8 cellular contexts compared by ENCODE assay signal in genomic region chr11:119357069-119357468, GRCh38. TPM values are rescaled to one million over a fixed set of nuclear protein-coding genes. Genes with fewer than 3 reads are reported as not detected.
A peak's percentile ranks its signal among the peaks of the same experiment; 100 is the strongest.
DNase-seq lines count a peak whose midpoint lies in the region; ATAC-seq and TF ChIP-seq lines count a peak whose summit lies in the region.

No MANE protein-coding gene starts in this region.

- peaks cover 4% of the 10 kb centered on the region for H3K4me1 Mint-ChIP-seq in activated naive CD4-positive, alpha-beta T cell treated with anti-CD3 and anti-CD28 coated beads, Interleukin-2, amount 50 U/mL, for 24 hours

- H3K27me3 Mint-ChIP-seq in activated naive CD4-positive, alpha-beta T cell treated with anti-CD3 and anti-CD28 coated beads, Interleukin-2, amount 50 U/mL, for 24 hours: peaks cover 1% of the 10 kb centered on the region

- H3K4me3 Mint-ChIP-seq in activated naive CD4-positive, alpha-beta T cell treated with anti-CD3 and anti-CD28 coated beads, Interleukin-2, amount 50 U/mL, for 24 hours: peak overlapping the region; percentile 59

- no peak for TF ChIP-seq CTCF in mammary epithelial cell (conservative IDR thresholded peaks at IDR 0.05 in 1 of 2, IDR thresholded peaks at IDR 0.05 in 1 of 2; ENCODE audit: extremely low read depth in 1 of 2, insufficient read depth in 1 of 2, low read depth in 1 of 2, low read length in 2 of 2)
- no peak for TF ChIP-seq CTCF in upper lobe of right lung (IDR thresholded peaks at IDR 0.05)

- H3K9ac ChIP-seq in mammary epithelial cell (ENCODE audit: insufficient read depth, low read length): no peak overlapping the region
- no peak overlapping the region for H3K9ac ChIP-seq in mesendoderm (ENCODE audit: low read length)

- intact Hi-C loops in mammary epithelial cell (cut with micrococcal nuclease) (loop anchor here (2.0 kb wide), 1 partner anchor 18 kb away; no protein-coding TSS in a partner anchor), upper lobe of right lung (cut with DNase I) (no loop called here)

- peak overlapping the region in 1 of 3 experiments; percentile 20 for H3K4me3 ChIP-seq in mammary epithelial cell (replicated peaks in 1 of 3; ENCODE audit: insufficient read depth in 1 of 3, low read depth in 2 of 3, low read length in 3 of 3)
- no peak overlapping the region for H3K4me3 ChIP-seq in mesendoderm (ENCODE audit: low read length)
- peak overlapping the region; percentile 61 for H3K4me3 ChIP-seq in upper lobe of right lung

- dilution Hi-C loops in mammary epithelial cell (cut with HindIII; ENCODE audit: low sequenced_read_pairs): no loop called here

- ATAC-seq in upper lobe of right lung: no peak

- H3K18ac ChIP-seq in mesendoderm (ENCODE audit: low read length): peak overlapping the region; percentile 2

- H2BK5ac ChIP-seq in mesendoderm (ENCODE audit: low read length): no peak overlapping the region

- H3K27ac Mint-ChIP-seq in activated naive CD4-positive, alpha-beta T cell treated with anti-CD3 and anti-CD28 coated beads, Interleukin-2, amount 50 U/mL, for 24 hours: no peak overlapping the region

- H3K56ac ChIP-seq in mesendoderm (ENCODE audit: low read length): no peak overlapping the region

- no peak overlapping the region for H3K23ac ChIP-seq in mesendoderm (ENCODE audit: low read length)

- H4K8ac ChIP-seq in mesendoderm (ENCODE audit: low read depth, low read length): no peak overlapping the region

- no peak for DNase-seq in activated naive CD4-positive, alpha-beta T cell treated with Interleukin-2 at 50 U/mL for 16 hours
- DNase-seq in mammary epithelial cell (no peak), mesendoderm (no peak), upper lobe of right lung (no peak), OCI-M2 (lab: John Stamatoyannopoulos, UW; ENCODE audit: unreplicated experiment) (no peak), cerebellar nuclear complex (lab: John Stamatoyannopoulos, UW) (no peak), NCI-H345 (lab: John Stamatoyannopoulos, UW) (no peak)

- H3K79me2 ChIP-seq in mammary epithelial cell (ENCODE audit: insufficient read depth, low read length) (no peaks in the 10 kb centered on the region), mesendoderm (ENCODE audit: control insufficient read depth, insufficient read depth, low read length) (no peaks in the 10 kb centered on the region)

- no peaks in the 10 kb centered on the region for H3K27me3 ChIP-seq in mammary epithelial cell (ENCODE audit: insufficient read depth, low read length)
- no peaks in the 10 kb centered on the region for H3K27me3 ChIP-seq in mesendoderm (ENCODE audit: insufficient read depth, low read length, poor library complexity)
- H3K27me3 ChIP-seq in upper lobe of right lung: peaks cover 1% of the 10 kb centered on the region

- H3K36me3 ChIP-seq in mammary epithelial cell (ENCODE audit: insufficient read depth, low read length) (no peaks in the 10 kb centered on the region), mesendoderm (ENCODE audit: control insufficient read depth, insufficient read depth, low read length) (no peaks in the 10 kb centered on the region), upper lobe of right lung (no peaks in the 10 kb centered on the region)

- no peaks in the 10 kb centered on the region for H3K36me3 Mint-ChIP-seq in activated naive CD4-positive, alpha-beta T cell treated with anti-CD3 and anti-CD28 coated beads, Interleukin-2, amount 50 U/mL, for 24 hours

- BruUV-seq in mammary epithelial cell (replicated peaks; lab: Mats Ljungman, UMichigan): no TSS peak

- in situ Hi-C loops in mammary epithelial cell (cut with MboI; ENCODE audit: low sequenced_read_pairs in 2 of 2): loop anchor here in 1 of 2 donors (10.0 kb wide), 1 partner anchor 118 kb away; no protein-coding TSS in a partner anchor

- no peak overlapping the region for H2BK120ac ChIP-seq in mesendoderm (ENCODE audit: low read depth, low read length)

- H3K4ac ChIP-seq in mesendoderm (ENCODE audit: low read depth, low read length): no peak overlapping the region

- H3K4me2 ChIP-seq in mammary epithelial cell (ENCODE audit: insufficient read depth, low read depth, low read length): no peak overlapping the region
- no peak overlapping the region for H3K4me2 ChIP-seq in mesendoderm (ENCODE audit: low read length)

- no CpG with 5 or more reads among the region's 13 CpGs for WGBS in mammary epithelial cell (ENCODE audit: low coverage, missing lambda C conversion rate)
- no CpG with 5 or more reads among the region's 13 CpGs for WGBS in mesendoderm (ENCODE audit: extremely low coverage, insufficient coverage, low lambda C conversion rate)

- no peak overlapping the region for H2AK5ac ChIP-seq in mesendoderm (ENCODE audit: low read length)

- no peak overlapping the region for H2BK15ac ChIP-seq in mesendoderm (replicated peaks; ENCODE audit: low read depth)

- no peaks in the 10 kb centered on the region for H3K9me3 Mint-ChIP-seq in activated naive CD4-positive, alpha-beta T cell treated with anti-CD3 and anti-CD28 coated beads, Interleukin-2, amount 50 U/mL, for 24 hours

- no peaks in the 10 kb centered on the region for H3K79me1 ChIP-seq in mesendoderm (ENCODE audit: low read length)

- H3K4me1 ChIP-seq in mammary epithelial cell (ENCODE audit: insufficient read depth, low read length) (peaks cover 35% of the 10 kb centered on the region), mesendoderm (ENCODE audit: control insufficient read depth, low read depth, low read length) (peaks cover 8% of the 10 kb centered on the region), upper lobe of right lung (peaks cover 16% of the 10 kb centered on the region)

- H3K27ac ChIP-seq in mammary epithelial cell (ENCODE audit: insufficient read depth, low read depth, low read length) (no peak overlapping the region), mesendoderm (ENCODE audit: low read depth, low read length) (no peak overlapping the region), upper lobe of right lung (peak overlapping the region; percentile 79)

- H3K9me3 ChIP-seq in mammary epithelial cell (replicated peaks; ENCODE audit: insufficient read depth, low read length): no peaks in the 10 kb centered on the region
- no peaks in the 10 kb centered on the region for H3K9me3 ChIP-seq in upper lobe of right lung

- CTCF ChIA-PET in mammary epithelial cell (lab: Charles Lee; ENCODE audit: low non-redundant PET): no interaction called here

- H4K5ac ChIP-seq in mesendoderm (ENCODE audit: low read length): no peak overlapping the region

- no peaks in the 10 kb centered on the region for H4K20me1 ChIP-seq in mammary epithelial cell (ENCODE audit: insufficient read depth, low read length)

- H2AFZ ChIP-seq in mammary epithelial cell (ENCODE audit: low read depth, low read length): peak overlapping the region; percentile 88

RNA-seq across cellular contexts. Expression of gene MFRP, which starts 10.6 kb away (rescaled TPM):
- total RNA-seq in mammary epithelial cell (not detected), upper lobe of right lung (not detected)
- polyA plus RNA-seq in mammary epithelial cell: not detected
- polyA minus RNA-seq in mammary epithelial cell: not detected
- polyA plus RNA-seq in mesendoderm (2013, experiment 1 of 2): not detected
- not detected for polyA plus RNA-seq in mesendoderm (2013, experiment 2 of 2)

RNA-seq across cellular contexts. Expression of gene C1QTNF5, which starts 16.4 kb away (rescaled TPM):
- under 1 TPM in 1 of 2 donors, not detected in 1; 0.50 TPM for total RNA-seq in mammary epithelial cell
- 0.07 TPM for polyA plus RNA-seq in mammary epithelial cell
- polyA minus RNA-seq in mammary epithelial cell: not detected
- 0.35 TPM for polyA plus RNA-seq in mesendoderm (2013, experiment 1 of 2)
- 0.32 TPM for polyA plus RNA-seq in mesendoderm (2013, experiment 2 of 2)
- total RNA-seq in upper lobe of right lung: 47.6 TPM

RNA-seq across cellular contexts. Expression of gene RNF26, which starts 22.7 kb away (rescaled TPM):
- total RNA-seq in mammary epithelial cell (10 to 100 TPM in 1 of 2 donors, 1 to 10 TPM in 1; 3.7 to 34.4 TPM), upper lobe of right lung (23.2 TPM)
- 39.1 TPM for polyA plus RNA-seq in mammary epithelial cell
- 66.6 TPM for polyA minus RNA-seq in mammary epithelial cell
- polyA plus RNA-seq in mesendoderm (2013, experiment 1 of 2): 59.6 TPM
- polyA plus RNA-seq in mesendoderm (2013, experiment 2 of 2): 61.0 TPM

RNA-seq across cellular contexts. Expression of gene USP2, which starts 24.4 kb away (rescaled TPM):
- total RNA-seq in mammary epithelial cell (1 to 10 TPM; 2.7 to 3.0 TPM), upper lobe of right lung (3.0 TPM)
- 1.3 TPM for polyA plus RNA-seq in mammary epithelial cell
- 0.88 TPM for polyA minus RNA-seq in mammary epithelial cell
- 6.2 TPM for polyA plus RNA-seq in mesendoderm (2013, experiment 1 of 2)
- polyA plus RNA-seq in mesendoderm (2013, experiment 2 of 2): 5.9 TPM

RNA-seq across cellular contexts. Expression of gene MCAM, which starts 40.1 kb away (rescaled TPM):
- total RNA-seq in mammary epithelial cell (100 to 1,000 TPM in 1 of 2 donors, 10 to 100 TPM in 1; 47.2 to 409 TPM), upper lobe of right lung (134 TPM)
- polyA plus RNA-seq in mammary epithelial cell: 75.0 TPM
- 36.1 TPM for polyA minus RNA-seq in mammary epithelial cell
- 35.7 TPM for polyA plus RNA-seq in mesendoderm (2013, experiment 1 of 2)
- 36.5 TPM for polyA plus RNA-seq in mesendoderm (2013, experiment 2 of 2)

Comparison
In these comparisons a context has a peak if more than half of its experiments do, and no peak if none do; other contexts are left out.
1. RNA of gene C1QTNF5, which starts 16.4 kb away (total RNA-seq): 47.6 TPM in upper lobe of right lung (single experiment); 0.50 TPM in mammary epithelial cell; every median in the first group is over 10 times any median in the second.